8 cellular contexts compared by ENCODE assay signal in genomic region chr17:68258890-68259435, GRCh38. TPM values are rescaled to one million over a fixed set of nuclear protein-coding genes. Genes with fewer than 3 reads are reported as not detected.
DNase-seq lines count a peak whose midpoint lies in the region; ATAC-seq and TF ChIP-seq lines count a peak whose summit lies in the region.
"Not testable (repeated sequence)": the region's sequence is repeated elsewhere in the genome, so short reads cannot be mapped to it uniquely, and the experiment has no call there.

No MANE protein-coding gene starts in this region.

- not testable (repeated sequence) for H3K79me2 ChIP-seq in fibroblast of lung (ENCODE audit: control insufficient read depth, insufficient read depth, low read length)

- not testable (repeated sequence) for H3K4me1 ChIP-seq in SJCRH30; fibroblast of lung (ENCODE audit: control insufficient read depth, extremely low read depth, insufficient read depth, low read length)

- not testable (repeated sequence) for H4K20me1 ChIP-seq in fibroblast of lung (ENCODE audit: control insufficient read depth, extremely low read depth, insufficient read depth, low read length)

- not testable (repeated sequence) for H2AFZ ChIP-seq in fibroblast of lung (ENCODE audit: low read length)

- H3K27ac ChIP-seq in SJCRH30 (peak overlapping the region; percentile 68), fibroblast of lung (ENCODE audit: insufficient read depth, low read length) (peak overlapping the region; percentile 47)

- H3K9me3 ChIP-seq in SJCRH30 (replicated peaks); fibroblast of lung (ENCODE audit: control insufficient read depth, insufficient read depth, low read depth, low read length): not testable (repeated sequence)

- DNase-seq in ELF-1 (ENCODE audit: low read depth, low spot score): peak; percentile 55
- DNase-seq in SJCRH30: peak; percentile 71 to 75
- DNase-seq in activated T-helper 2 cell treated with anti-CD3 and anti-CD28 coated beads, Interferon-gamma antibody, Interleukin-2, Interleukin-4, amounts not matched to agents 10 μg/mL and 5 μg/mL and 100 μg/mL, durations not matched to agents 14 hours and 24 hours and 36 hours (ENCODE audit: low spot score): peak; percentile 79
- peak; percentile 28 to 33 for DNase-seq in fibroblast of lung (ENCODE audit: low read depth in 2 of 2)
- DNase-seq in neural crest cell (ENCODE audit: low read depth, low spot score): peak; percentile 18
- peak; percentile 81 for DNase-seq in stimulated activated naive B cell treated with anti-CD40 and anti-IgM and Interleukin-4, amounts not matched to agents 10 μg/mL and 1 μg/mL and 100 μg/mL, for 72 hours

- peaks cover 45% of the 10 kb centered on the region for H3K36me3 Mint-ChIP-seq in activated T-helper 2 cell treated with anti-CD3 and anti-CD28 coated beads, Interferon-gamma antibody, Interleukin-2, Interleukin-4, amounts not matched to agents 10 μg/mL and 5 μg/mL and 100 μg/mL, durations not matched to agents 14 hours and 24 hours and 36 hours (ENCODE audit: low read depth)
- peaks cover 12% of the 10 kb centered on the region for H3K36me3 Mint-ChIP-seq in neural crest cell (ENCODE audit: low read depth)
- H3K36me3 Mint-ChIP-seq in stimulated activated naive B cell treated with anti-CD40 and anti-IgM and Interleukin-4, amounts not matched to agents 10 μg/mL and 1 μg/mL and 100 μg/mL, for 72 hours: peaks cover 14 to 33% of the 10 kb centered on the region in 2 donors

- peak overlapping the region; percentile 77 for H3K4me3 Mint-ChIP-seq in activated T-helper 2 cell treated with anti-CD3 and anti-CD28 coated beads, Interferon-gamma antibody, Interleukin-2, Interleukin-4, amounts not matched to agents 10 μg/mL and 5 μg/mL and 100 μg/mL, durations not matched to agents 14 hours and 24 hours and 36 hours (ENCODE audit: low read depth)
- H3K4me3 Mint-ChIP-seq in neural crest cell: peak overlapping the region; percentile 44
- peak overlapping the region; percentile 58 to 61 for H3K4me3 Mint-ChIP-seq in stimulated activated naive B cell treated with anti-CD40 and anti-IgM and Interleukin-4, amounts not matched to agents 10 μg/mL and 1 μg/mL and 100 μg/mL, for 72 hours

- H3K4me2 ChIP-seq in fibroblast of lung (ENCODE audit: extremely low read depth, insufficient read depth, low read length): peak overlapping the region; percentile 1

- H3K9ac ChIP-seq in fibroblast of lung (ENCODE audit: insufficient read depth, low read length): peak overlapping the region; percentile 1

- TF ChIP-seq CTCF in fibroblast of lung (conservative IDR thresholded peaks at IDR 0.05 in 1 of 2, IDR thresholded peaks at IDR 0.05 in 1 of 2; ENCODE audit: low read depth in 1 of 2, low read length in 2 of 2); neural crest cell (conservative IDR thresholded peaks at IDR 0.05): not testable (repeated sequence)

- H3K4me3 ChIP-seq in SJCRH30 (peak overlapping the region; percentile 49), fibroblast of lung (replicated peaks in 1 of 4; ENCODE audit: control extremely low read depth in 1 of 4, insufficient read depth in 1 of 4, low read depth in 3 of 4, low read length in 4 of 4) (peak overlapping the region in 2 of 4 experiments; percentile 6 to 27)

- H3K27me3 Mint-ChIP-seq in activated T-helper 2 cell treated with anti-CD3 and anti-CD28 coated beads, Interferon-gamma antibody, Interleukin-2, Interleukin-4, amounts not matched to agents 10 μg/mL and 5 μg/mL and 100 μg/mL, durations not matched to agents 14 hours and 24 hours and 36 hours (ENCODE audit: low read depth); neural crest cell (ENCODE audit: low read depth); stimulated activated naive B cell treated with anti-CD40 and anti-IgM and Interleukin-4, amounts not matched to agents 10 μg/mL and 1 μg/mL and 100 μg/mL, for 72 hours: not testable (repeated sequence)

- H3K27me3 ChIP-seq in SJCRH30; fibroblast of lung (ENCODE audit: control insufficient read depth, insufficient read depth, low read length): not testable (repeated sequence)

- ATAC-seq in GM21528 (IDR thresholded peaks at IDR 0.05; ENCODE audit: low FRiP score, unreplicated experiment) (peak; percentile 86), HG03520 (IDR thresholded peaks at IDR 0.05; ENCODE audit: unreplicated experiment) (peak; percentile 80)
- peak; percentile 90 to 94 for ATAC-seq in stimulated activated naive B cell treated with anti-CD40 and anti-IgM and Interleukin-4, amounts not matched to agents 10 μg/mL and 1 μg/mL and 100 μg/mL, for 72 hours (replicated peaks)

- H3K9me3 Mint-ChIP-seq in activated T-helper 2 cell treated with anti-CD3 and anti-CD28 coated beads, Interferon-gamma antibody, Interleukin-2, Interleukin-4, amounts not matched to agents 10 μg/mL and 5 μg/mL and 100 μg/mL, durations not matched to agents 14 hours and 24 hours and 36 hours; neural crest cell; stimulated activated naive B cell treated with anti-CD40 and anti-IgM and Interleukin-4, amounts not matched to agents 10 μg/mL and 1 μg/mL and 100 μg/mL, for 72 hours: not testable (repeated sequence)

- peak overlapping the region; percentile 93 for H3K27ac Mint-ChIP-seq in activated T-helper 2 cell treated with anti-CD3 and anti-CD28 coated beads, Interferon-gamma antibody, Interleukin-2, Interleukin-4, amounts not matched to agents 10 μg/mL and 5 μg/mL and 100 μg/mL, durations not matched to agents 14 hours and 24 hours and 36 hours
- H3K27ac Mint-ChIP-seq in neural crest cell (ENCODE audit: unreplicated experiment): peak overlapping the region; percentile 88
- H3K27ac Mint-ChIP-seq in stimulated activated naive B cell treated with anti-CD40 and anti-IgM and Interleukin-4, amounts not matched to agents 10 μg/mL and 1 μg/mL and 100 μg/mL, for 72 hours: peak overlapping the region; percentile 93

- H3K4me1 Mint-ChIP-seq in activated T-helper 2 cell treated with anti-CD3 and anti-CD28 coated beads, Interferon-gamma antibody, Interleukin-2, Interleukin-4, amounts not matched to agents 10 μg/mL and 5 μg/mL and 100 μg/mL, durations not matched to agents 14 hours and 24 hours and 36 hours (ENCODE audit: low read depth): peaks cover 79% of the 10 kb centered on the region
- H3K4me1 Mint-ChIP-seq in neural crest cell: peaks cover 20% of the 10 kb centered on the region
- H3K4me1 Mint-ChIP-seq in stimulated activated naive B cell treated with anti-CD40 and anti-IgM and Interleukin-4, amounts not matched to agents 10 μg/mL and 1 μg/mL and 100 μg/mL, for 72 hours: peaks cover 46 to 83% of the 10 kb centered on the region in 2 donors

- intact Hi-C loops in activated T-helper 2 cell treated with anti-CD3 and anti-CD28 coated beads, Interferon-gamma antibody, Interleukin-2, Interleukin-4, amounts not matched to agents 10 μg/mL and 5 μg/mL and 100 μg/mL, durations not matched to agents 14 hours and 24 hours and 36 hours (cut with micrococcal nuclease): loop anchor here (2.0 kb wide), 1 partner anchor 20 kb away; no protein-coding TSS in a partner anchor

- H3K36me3 ChIP-seq in SJCRH30; fibroblast of lung (ENCODE audit: control insufficient read depth, insufficient read depth, low read length): not testable (repeated sequence)

RNA-seq across cellular contexts. Expression of gene AMZ2, which starts 11.1 kb away (rescaled TPM):
- total RNA-seq in SJCRH30 (2014; rRNA removed; shearing (Covaris generic)): 102 and 105 TPM in 2 replicates
- 85.9 and 111 TPM in 2 replicates for total RNA-seq in activated T-helper 2 cell treated with anti-CD3 and anti-CD28 coated beads, Interferon-gamma antibody, Interleukin-2, Interleukin-4, amounts not matched to agents 10 μg/mL and 5 μg/mL and 100 μg/mL, durations not matched to agents 14 hours and 24 hours and 36 hours
- total RNA-seq in fibroblast of lung: 83.2 and 119 TPM in 2 replicates
- 85.9 and 105 TPM in 2 replicates for polyA plus RNA-seq in fibroblast of lung
- polyA plus RNA-seq in fibroblast of lung (2012): 78.9 and 103 TPM in 2 replicates
- polyA minus RNA-seq in fibroblast of lung (ENCODE audit: low replicate concordance): 19.7 and 36.8 TPM in 2 replicates
- total RNA-seq in neural crest cell: 85.1 and 87.5 TPM in 2 replicates

RNA-seq across cellular contexts. Expression of gene SLC16A6, which starts 32.0 kb away (rescaled TPM):
- total RNA-seq in SJCRH30 (2014; rRNA removed; shearing (Covaris generic)): 0.18 and 0.30 TPM in 2 replicates
- total RNA-seq in activated T-helper 2 cell treated with anti-CD3 and anti-CD28 coated beads, Interferon-gamma antibody, Interleukin-2, Interleukin-4, amounts not matched to agents 10 μg/mL and 5 μg/mL and 100 μg/mL, durations not matched to agents 14 hours and 24 hours and 36 hours: 3.1 and 3.4 TPM in 2 replicates
- total RNA-seq in fibroblast of lung (1.5 and 8.3 TPM in 2 replicates), neural crest cell (0.23 and 0.66 TPM in 2 replicates)
- 1.7 and 8.8 TPM in 2 replicates for polyA plus RNA-seq in fibroblast of lung
- polyA plus RNA-seq in fibroblast of lung (2012): 0.97 and 5.0 TPM in 2 replicates
- polyA minus RNA-seq in fibroblast of lung (ENCODE audit: low replicate concordance): 0.35 and 12.7 TPM in 2 replicates

RNA-seq across cellular contexts. Expression of gene ARSG, which starts 32.3 kb away (rescaled TPM):
- 1.0 and 1.9 TPM in 2 replicates for total RNA-seq in SJCRH30 (2014; rRNA removed; shearing (Covaris generic))
- 7.3 and 9.6 TPM in 2 replicates for total RNA-seq in activated T-helper 2 cell treated with anti-CD3 and anti-CD28 coated beads, Interferon-gamma antibody, Interleukin-2, Interleukin-4, amounts not matched to agents 10 μg/mL and 5 μg/mL and 100 μg/mL, durations not matched to agents 14 hours and 24 hours and 36 hours
- 3.1 and 8.1 TPM in 2 replicates for total RNA-seq in fibroblast of lung
- polyA plus RNA-seq in fibroblast of lung: 3.5 and 4.4 TPM in 2 replicates
- 4.4 and 4.8 TPM in 2 replicates for polyA plus RNA-seq in fibroblast of lung (2012)
- 4.9 and 6.1 TPM in 2 replicates for polyA minus RNA-seq in fibroblast of lung (ENCODE audit: low replicate concordance)
- total RNA-seq in neural crest cell: 5.0 and 6.2 TPM in 2 replicates

Comparison
In these comparisons a context has a peak if more than half of its experiments do, and no peak if none do; other contexts are left out.
1. DNase-seq: peak in every context shown above with its lines; median percentile 81 in stimulated activated naive B cell treated with anti-CD40 and anti-IgM and Interleukin-4, amounts not matched to agents 10 μg/mL and 1 μg/mL and 100 μg/mL, for 72 hours; 79 in activated T-helper 2 cell treated with anti-CD3 and anti-CD28 coated beads, Interferon-gamma antibody, Interleukin-2, Interleukin-4, amounts not matched to agents 10 μg/mL and 5 μg/mL and 100 μg/mL, durations not matched to agents 14 hours and 24 hours and 36 hours; 73 in SJCRH30; 55 in ELF-1; 30 in fibroblast of lung; 18 in neural crest cell.